Comparison of ENCODE assay signal across 1 cellular context in genomic region chr10:23981520-23982309, GRCh38.
TF ChIP-seq lines count a peak whose summit lies in the region.

No MANE protein-coding gene starts in this region.

TF ChIP-seq in SK-N-SH treated with all-trans-retinoic acid at 6 μM for 48 hours, 23 proteins besides CTCF, POLR2A, EP300 and RAD21 (continued from another document):
- TF ChIP-seq, protein P1, sequence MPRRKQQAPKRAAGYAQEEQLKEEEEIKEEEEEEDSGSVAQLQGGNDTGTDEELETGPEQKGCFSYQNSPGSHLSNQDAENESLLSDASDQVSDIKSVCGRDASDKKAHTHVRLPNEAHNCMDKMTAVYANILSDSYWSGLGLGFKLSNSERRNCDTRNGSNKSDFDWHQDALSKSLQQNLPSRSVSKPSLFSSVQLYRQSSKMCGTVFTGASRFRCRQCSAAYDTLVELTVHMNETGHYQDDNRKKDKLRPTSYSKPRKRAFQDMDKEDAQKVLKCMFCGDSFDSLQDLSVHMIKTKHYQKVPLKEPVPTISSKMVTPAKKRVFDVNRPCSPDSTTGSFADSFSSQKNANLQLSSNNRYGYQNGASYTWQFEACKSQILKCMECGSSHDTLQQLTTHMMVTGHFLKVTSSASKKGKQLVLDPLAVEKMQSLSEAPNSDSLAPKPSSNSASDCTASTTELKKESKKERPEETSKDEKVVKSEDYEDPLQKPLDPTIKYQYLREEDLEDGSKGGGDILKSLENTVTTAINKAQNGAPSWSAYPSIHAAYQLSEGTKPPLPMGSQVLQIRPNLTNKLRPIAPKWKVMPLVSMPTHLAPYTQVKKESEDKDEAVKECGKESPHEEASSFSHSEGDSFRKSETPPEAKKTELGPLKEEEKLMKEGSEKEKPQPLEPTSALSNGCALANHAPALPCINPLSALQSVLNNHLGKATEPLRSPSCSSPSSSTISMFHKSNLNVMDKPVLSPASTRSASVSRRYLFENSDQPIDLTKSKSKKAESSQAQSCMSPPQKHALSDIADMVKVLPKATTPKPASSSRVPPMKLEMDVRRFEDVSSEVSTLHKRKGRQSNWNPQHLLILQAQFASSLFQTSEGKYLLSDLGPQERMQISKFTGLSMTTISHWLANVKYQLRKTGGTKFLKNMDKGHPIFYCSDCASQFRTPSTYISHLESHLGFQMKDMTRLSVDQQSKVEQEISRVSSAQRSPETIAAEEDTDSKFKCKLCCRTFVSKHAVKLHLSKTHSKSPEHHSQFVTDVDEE (CRISPR knock-in tag; IDR thresholded peaks at IDR 0.05), result no peak
- TF ChIP-seq, protein P2, sequence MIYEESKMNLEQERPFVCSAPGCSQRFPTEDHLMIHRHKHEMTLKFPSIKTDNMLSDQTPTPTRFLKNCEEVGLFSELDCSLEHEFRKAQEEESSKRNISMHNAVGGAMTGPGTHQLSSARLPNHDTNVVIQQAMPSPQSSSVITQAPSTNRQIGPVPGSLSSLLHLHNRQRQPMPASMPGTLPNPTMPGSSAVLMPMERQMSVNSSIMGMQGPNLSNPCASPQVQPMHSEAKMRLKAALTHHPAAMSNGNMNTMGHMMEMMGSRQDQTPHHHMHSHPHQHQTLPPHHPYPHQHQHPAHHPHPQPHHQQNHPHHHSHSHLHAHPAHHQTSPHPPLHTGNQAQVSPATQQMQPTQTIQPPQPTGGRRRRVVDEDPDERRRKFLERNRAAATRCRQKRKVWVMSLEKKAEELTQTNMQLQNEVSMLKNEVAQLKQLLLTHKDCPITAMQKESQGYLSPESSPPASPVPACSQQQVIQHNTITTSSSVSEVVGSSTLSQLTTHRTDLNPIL (CRISPR knock-in tag; IDR thresholded peaks at IDR 0.05; ENCODE audit: low read depth), result no peak
- TF ChIP-seq ISL1 (CRISPR knock-in tag; IDR thresholded peaks at IDR 0.05) (no peak), TOX (CRISPR knock-in tag; IDR thresholded peaks at IDR 0.05; ENCODE audit: borderline replicate concordance) (no peak), ZNF565 (CRISPR knock-in tag; conservative IDR thresholded peaks at IDR 0.05; ENCODE audit: low read depth) (no peak), TCF4 (CRISPR knock-in tag; IDR thresholded peaks at IDR 0.05; ENCODE audit: borderline replicate concordance) (no peak)
